15 cellular contexts compared by ENCODE assay signal in the genomic region with DNA sequence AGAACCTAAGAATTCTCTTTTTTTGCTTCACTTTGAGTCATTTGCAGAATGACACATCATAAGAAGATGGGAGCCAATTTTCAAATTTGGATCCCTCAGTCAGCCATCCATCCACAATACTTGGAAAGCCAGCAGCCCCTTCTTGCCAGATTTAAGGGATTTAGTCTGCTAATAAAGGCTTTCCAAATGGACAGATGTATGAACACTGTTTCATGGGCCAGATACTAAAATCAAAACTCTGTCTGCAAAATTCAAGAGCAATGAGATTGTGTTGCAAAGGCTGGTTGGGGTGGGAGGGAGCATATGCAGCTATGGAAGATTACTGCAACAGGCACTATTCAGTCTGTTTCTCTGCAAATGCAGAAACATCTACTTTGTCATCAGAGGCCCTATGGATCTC. TPM values are rescaled to one million over a fixed set of nuclear protein-coding genes. Genes with fewer than 3 reads are reported as not detected.
DNase-seq lines count a peak whose midpoint lies in the region; ATAC-seq and TF ChIP-seq lines count a peak whose summit lies in the region.
"Had no signal": no experiment of that assay in that cellular context is flagged by ENCODE, and none has a peak within 500 bp of the region (broad histone marks: within the 10 kb centered on the region; RNA-seq: fewer than 3 reads in every experiment).

No MANE protein-coding gene starts in this region.

- H3K36me3 ChIP-seq in MG63 = no peaks in the 10 kb centered on the region
- H3K36me3 ChIP-seq in lower lobe of right lung = no peaks in the 10 kb centered on the region
- H3K36me3 ChIP-seq in mesendoderm (ENCODE audit: control insufficient read depth, insufficient read depth, low read length) = no peaks in the 10 kb centered on the region
- H3K36me3 ChIP-seq: BLaER1 had no signal

- H3K9me3 ChIP-seq in MG63 (no peaks in the 10 kb centered on the region), lower lobe of right lung (no peaks in the 10 kb centered on the region)
- H3K9me3 ChIP-seq: BLaER1 had no signal

- no peak overlapping the region for H2BK15ac ChIP-seq in mesendoderm (replicated peaks; ENCODE audit: low read depth)

- no peak overlapping the region for H3K4ac ChIP-seq in mesendoderm (ENCODE audit: low read depth, low read length)

- no peak overlapping the region for H3K56ac ChIP-seq in mesendoderm (ENCODE audit: low read length)

- DNase-seq in Ammon's horn (ENCODE audit: low spot score) (peak; percentile 74), MG63 (peak; percentile 45), cerebellum (ENCODE audit: low spot score) (peak; percentile 28), middle frontal gyrus (ENCODE audit: extremely low spot score, low spot score) (peak; percentile 50), foreskin fibroblast (no peak), lower lobe of right lung (no peak), mesendoderm (no peak), NCI-H128 (lab: John Stamatoyannopoulos, UW; ENCODE audit: unreplicated experiment) (no peak)
- DNase-seq: Calu3, H7 had no signal

- no peak overlapping the region for H4K5ac ChIP-seq in mesendoderm (ENCODE audit: low read length)

- no peak overlapping the region for H3K4me2 ChIP-seq in mesendoderm (ENCODE audit: low read length)
- H3K4me2 ChIP-seq: BLaER1, GM23338 had no signal

- no peak overlapping the region for H2BK5ac ChIP-seq in mesendoderm (ENCODE audit: low read length)

- intact Hi-C loops in lower lobe of right lung (cut with DNase I) = no loop called here

- H2AK5ac ChIP-seq in mesendoderm (ENCODE audit: low read length) = no peak overlapping the region

- no peak for ATAC-seq in lower lobe of right lung
- ATAC-seq: GM12878, GM23338 had no signal

- TF ChIP-seq CTCF in foreskin fibroblast (IDR thresholded peaks at IDR 0.05; ENCODE audit: low read depth, low read length) (no peak), lower lobe of right lung (IDR thresholded peaks at IDR 0.05) (no peak)

- H3K27me3 ChIP-seq in MG63 = no peaks in the 10 kb centered on the region
- no peaks in the 10 kb centered on the region for H3K27me3 ChIP-seq in lower lobe of right lung (ENCODE audit: low read depth)
- no peaks in the 10 kb centered on the region for H3K27me3 ChIP-seq in mesendoderm (ENCODE audit: insufficient read depth, low read length, poor library complexity)
- H3K27me3 ChIP-seq: BLaER1 had no signal

- H3K23ac ChIP-seq in mesendoderm (ENCODE audit: low read length) = no peak overlapping the region

- no peak overlapping the region for H3K27ac ChIP-seq in lower lobe of right lung
- no peak overlapping the region for H3K27ac ChIP-seq in mesendoderm (ENCODE audit: low read depth, low read length)
- H3K27ac ChIP-seq: 22Rv1, BLaER1 had no signal

- H4K8ac ChIP-seq in mesendoderm (ENCODE audit: low read depth, low read length) = no peak overlapping the region

- H3K4me1 ChIP-seq in lower lobe of right lung (no peaks in the 10 kb centered on the region), mesendoderm (ENCODE audit: control insufficient read depth, low read depth, low read length) (no peaks in the 10 kb centered on the region)
- H3K4me1 ChIP-seq: BLaER1 had no signal

- H3K4me3 ChIP-seq in MG63 (no peak overlapping the region), foreskin fibroblast (ENCODE audit: low read depth in 1 of 2, low read length in 2 of 2) (no peak overlapping the region), lower lobe of right lung (no peak overlapping the region), mesendoderm (ENCODE audit: low read length) (no peak overlapping the region)
- H3K4me3 ChIP-seq: BLaER1, GM12878, GM23338 had no signal

- H3K79me2 ChIP-seq in mesendoderm (ENCODE audit: control insufficient read depth, insufficient read depth, low read length) = no peaks in the 10 kb centered on the region

- H2BK120ac ChIP-seq in mesendoderm (ENCODE audit: low read depth, low read length) = no peak overlapping the region

- H3K79me1 ChIP-seq in mesendoderm (ENCODE audit: low read length) = no peaks in the 10 kb centered on the region

- no peak overlapping the region for H3K9ac ChIP-seq in mesendoderm (ENCODE audit: low read length)
- H3K9ac ChIP-seq: BLaER1 had no signal

- no peak overlapping the region for H3K18ac ChIP-seq in mesendoderm (ENCODE audit: low read length)

RNA-seq across cellular contexts. Expression of a gene that starts 37.7 kb away (rescaled TPM):
- not detected in 2 replicates for total RNA-seq in MG63 (2014; rRNA removed; shearing (Covaris generic); ENCODE audit: low replicate concordance)
- total RNA-seq in cerebellum (126 TPM), lower lobe of right lung (not detected)
- 0.01 TPM for polyA plus RNA-seq in mesendoderm (2013, experiment 1 of 2)
- 0.01 TPM for polyA plus RNA-seq in mesendoderm (2013, experiment 2 of 2)
- total RNA-seq: A673, Calu3, GM12878, H7 had no signal

Comparison
In these comparisons a context has a peak if more than half of its experiments do, and no peak if none do; other contexts are left out.
1. DNase-seq: peak in Ammon's horn (single experiment), MG63 (single experiment), cerebellum (single experiment) and middle frontal gyrus (single experiment); none in foreskin fibroblast (0 of 2), lower lobe of right lung (single experiment), mesendoderm (single experiment) and NCI-H128 (single experiment).
2. RNA of a gene that starts 37.7 kb away (total RNA-seq): 126 TPM in cerebellum (single experiment); not detected in MG63 and not detected in lower lobe of right lung (single experiment); every median in the first group is over 100 times any median in the second.